ENCODE assay signal across 11 cellular contexts in genomic region chr6:36038120-36038876, GRCh38. TPM values are rescaled to one million over a fixed set of nuclear protein-coding genes. Genes with fewer than 3 reads are reported as not detected.
A peak's percentile ranks its signal among the peaks of the same experiment; 100 is the strongest.
DNase-seq lines count a peak whose midpoint lies in the region; ATAC-seq, FAIRE-seq and TF ChIP-seq lines count a peak whose summit lies in the region.
"Had no signal": no experiment of that assay in that cellular context is flagged by ENCODE, and none has a peak within 500 bp of the region (broad histone marks: within the 10 kb centered on the region; RNA-seq: fewer than 3 reads in every experiment).

No MANE protein-coding gene starts in this region.

- FAIRE-seq in GM19239 (lab: Jason Lieb, UNC), result peak; percentile 37

- H3K27ac Mint-ChIP-seq in WTC11 (0 out of 2 replicates have a peak overlapping the region, but pooled peaks have one; percentile 1), immature natural killer cell (peak overlapping the region; percentile 50 to 84 (median 78))
- H3K27ac Mint-ChIP-seq: activated CD4-positive, alpha-beta T cell treated with anti-CD3 and anti-CD28 coated beads for 36 hours had no signal

- POLR2A ChIA-PET in WTC11 (lab: Charles Lee), result no interaction called here

- no peaks in the 10 kb centered on the region for H3K9me3 Mint-ChIP-seq in WTC11
- H3K9me3 Mint-ChIP-seq in immature natural killer cell, result no peaks in the 10 kb centered on the region

- intact Hi-C loops in sciatic nerve (cut with DNase I), result no loop called here

- TF ChIP-seq CTCF in WTC11 (IDR thresholded peaks at IDR 0.05) (no peak), GM10266 (IDR thresholded peaks at IDR 0.05; ENCODE audit: control insufficient read depth, insufficient read depth, low read depth, missing control alignments) (no peak)

- H3K4me1 Mint-ChIP-seq in WTC11, result peaks cover 36% of the 10 kb centered on the region
- peaks cover 80 to 92% of the 10 kb centered on the region in 2 donors for H3K4me1 Mint-ChIP-seq in immature natural killer cell

- ATAC-seq in WTC11, result no peak; the same call in 1 of the 2 replicates
- peak; percentile 86 for ATAC-seq in sciatic nerve
- no peak for ATAC-seq in GM18870 (IDR thresholded peaks at IDR 0.05; ENCODE audit: unreplicated experiment)
- ATAC-seq: activated CD4-positive, alpha-beta T cell treated with anti-CD3 and anti-CD28 coated beads for 36 hours had no signal

- H3K4me3 Mint-ChIP-seq in WTC11 (no peak overlapping the region), immature natural killer cell (peak overlapping the region; percentile 36 to 67 (median 54))
- H3K4me3 Mint-ChIP-seq: activated CD4-positive, alpha-beta T cell treated with anti-CD3 and anti-CD28 coated beads for 36 hours had no signal

- H3K27me3 Mint-ChIP-seq in WTC11 (ENCODE audit: low read depth), result no peaks in the 10 kb centered on the region
- H3K27me3 Mint-ChIP-seq in immature natural killer cell (ENCODE audit: low read depth in 3 of 3), result peaks cover 0 to 2% (median 0%) of the 10 kb centered on the region in 3 donors
- H3K27me3 Mint-ChIP-seq: activated CD4-positive, alpha-beta T cell treated with anti-CD3 and anti-CD28 coated beads for 36 hours had no signal

- H3K36me3 Mint-ChIP-seq in WTC11, result no peaks in the 10 kb centered on the region
- H3K36me3 Mint-ChIP-seq in immature natural killer cell, result peaks cover 0 to 3% (median 0%) of the 10 kb centered on the region in 3 donors

- CTCF ChIA-PET in WTC11 (lab: Charles Lee), result interaction anchor here (0.6 to 2.5 kb wide), 4 partner anchors 10 to 264 kb away, joined by 3 to 18 read pairs (median 4); partner anchors contain the start of gene MAPK14

- no peak for DNase-seq in GM19239 (ENCODE audit: insufficient read length, low spot score)
- no peak for DNase-seq in WTC11 (ENCODE audit: low spot score)
- peak in 2 of 3 donors; percentile 3 to 10 for DNase-seq in immature natural killer cell
- no peak for DNase-seq in sciatic nerve (ENCODE audit: low spot score)
- no peak for DNase-seq in GM10266 (ENCODE audit: extremely low spot score)
- DNase-seq in SKM-1 (lab: John Stamatoyannopoulos, UW; ENCODE audit: unreplicated experiment), result no peak
- DNase-seq: activated CD4-positive, alpha-beta T cell treated with anti-CD3 and anti-CD28 coated beads for 36 hours; hippocampal formation; NCI-H446 had no signal

TF ChIP-seq in WTC11, 78 proteins besides CTCF, POLR2A, EP300 and RAD21:
- no peak for TF ChIP-seq KAT7 (CRISPR knock-in tag; IDR thresholded peaks at IDR 0.05; ENCODE audit: borderline replicate concordance)
- TF ChIP-seq TP53 (CRISPR knock-in tag; IDR thresholded peaks at IDR 0.05), result no peak
- no peak for TF ChIP-seq USF1 (CRISPR knock-in tag; IDR thresholded peaks at IDR 0.05)
- TF ChIP-seq GTF2I (CRISPR knock-in tag; conservative IDR thresholded peaks at IDR 0.05), result no peak
- TF ChIP-seq MLX (CRISPR knock-in tag; IDR thresholded peaks at IDR 0.05), result no peak
- TF ChIP-seq ZNF281 (CRISPR knock-in tag; IDR thresholded peaks at IDR 0.05), result no peak
- TF ChIP-seq CDX4 (CRISPR knock-in tag; IDR thresholded peaks at IDR 0.05; ENCODE audit: borderline replicate concordance), result no peak
- no peak for TF ChIP-seq ZMAT4 (CRISPR knock-in tag; IDR thresholded peaks at IDR 0.05)
- no peak for TF ChIP-seq ZNF512 (CRISPR knock-in tag; IDR thresholded peaks at IDR 0.05; ENCODE audit: borderline replicate concordance)
- TF ChIP-seq TCF7 (CRISPR knock-in tag; IDR thresholded peaks at IDR 0.05; ENCODE audit: low read depth), result no peak
- no peak for TF ChIP-seq SMAD3 (CRISPR knock-in tag; IDR thresholded peaks at IDR 0.05; ENCODE audit: borderline replicate concordance)

RNA-seq across cellular contexts. Expression of gene MAPK14, which starts 10.7 kb away (rescaled TPM):
- total RNA-seq in WTC11 (2021), result 30.8 to 34.7 TPM (median 34.0 TPM) in 3 replicates
- 10 to 100 TPM; 34.4 to 71.8 (median 44.6) TPM for polyA plus RNA-seq in immature natural killer cell
- total RNA-seq in sciatic nerve, result 67.6 TPM

RNA-seq across cellular contexts. Expression of gene SLC26A8, which starts 13.9 kb away (rescaled TPM):
- total RNA-seq in WTC11 (2021) (0.46 to 0.80 TPM (median 0.50 TPM) in 3 replicates), sciatic nerve (1.5 TPM)
- polyA plus RNA-seq in immature natural killer cell, result not detected
- total RNA-seq: activated CD4-positive, alpha-beta T cell treated with anti-CD3 and anti-CD28 coated beads for 36 hours; SJSA1 had no signal

Comparison
In these comparisons a context has a peak if more than half of its experiments do, and no peak if none do; other contexts are left out.
1. DNase-seq: peak in immature natural killer cell (2 of 3); none in GM19239 (single experiment), WTC11 (single experiment), sciatic nerve (single experiment), GM10266 (single experiment) and SKM-1 (single experiment).